Comparison of ENCODE assay signal across 18 cellular contexts in the genomic region with DNA sequence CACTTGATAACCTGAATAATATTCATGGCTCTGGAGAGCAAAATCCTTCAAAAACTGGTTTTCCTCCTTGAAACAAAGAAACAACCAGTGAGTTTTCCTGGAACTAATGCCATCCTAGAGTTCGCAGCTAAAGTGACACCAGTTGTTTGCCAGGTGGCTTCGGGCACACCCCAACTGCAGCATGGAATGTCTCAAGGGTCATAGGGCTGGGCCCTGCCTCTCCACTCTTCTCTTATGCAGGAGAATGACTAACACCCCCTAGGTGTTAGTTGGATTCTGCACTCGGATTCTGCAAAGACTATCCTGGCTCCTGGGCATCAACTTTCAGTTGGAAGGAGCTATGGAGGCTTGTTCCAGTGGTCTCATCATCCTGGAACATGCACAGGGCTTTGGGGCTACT.
"Had no signal": no experiment of that assay in that cellular context is flagged by ENCODE, and none has a peak within 500 bp of the region (broad histone marks: within the 10 kb centered on the region; RNA-seq: fewer than 3 reads in every experiment).

No MANE protein-coding gene starts in this region.

- H3K36me3 ChIP-seq: heart left ventricle, ovary, right atrium auricular region, right lobe of liver, tibial nerve, vagina had no signal

- H3K9me3 ChIP-seq: heart left ventricle, ovary, right atrium auricular region, right lobe of liver, vagina had no signal

- ATAC-seq: heart left ventricle; left lobe of liver; naive thymus-derived CD4-positive, alpha-beta T cell; natural killer cell treated with Interleukin-12 subunit alpha and Interleukin-12 subunit beta and Interleukin-15 and Interleukin-18, amount 100 ng/mL, for 72 hours; right lobe of liver had no signal

- H3K4me3 ChIP-seq: heart left ventricle, lung, ovary, right atrium auricular region, right lobe of liver, tibial nerve, vagina had no signal

- H3K4me1 ChIP-seq: heart left ventricle, right atrium auricular region, right lobe of liver, vagina had no signal

- H3K27me3 ChIP-seq: ovary, right atrium auricular region, right lobe of liver, tibial nerve, vagina had no signal

- DNase-seq: heart left ventricle; hypothalamus; immature natural killer cell; mesendoderm; naive thymus-derived CD4-positive, alpha-beta T cell; ovary; right lobe of liver; stimulated activated CD4-positive, alpha-beta T cell treated with anti-CD3 and anti-CD28 coated beads, Interleukin-12 subunit alpha, Interleukin-12 subunit beta, amount 100 ng/mL, for 4 hours; stimulated activated CD4-positive, alpha-beta T cell treated with anti-CD3 and anti-CD28 coated beads, Interleukin-15, amount 100 ng/mL, for 24 hours; stimulated activated CD4-positive, alpha-beta T cell treated with anti-CD3 and anti-CD28 coated beads, Interleukin-2, amount 100 ng/mL, for 24 hours; stimulated activated CD4-positive, alpha-beta T cell treated with anti-CD3 and anti-CD28 coated beads, Interleukin-4, amount 100 ng/mL, for 1 hour; stimulated activated naive CD4-positive, alpha-beta T cell had no signal

- H3K27ac ChIP-seq: heart left ventricle, ovary, right atrium auricular region, right lobe of liver, tibial nerve, vagina had no signal
